Comparison of ENCODE assay signal across 7 cellular contexts in genomic region chr15:90703455-90703854, GRCh38.
"Had no signal": no experiment of that assay in that cellular context is flagged by ENCODE, and none has a peak within 500 bp of the region (broad histone marks: within the 10 kb centered on the region; RNA-seq: fewer than 3 reads in every experiment).

No MANE protein-coding gene starts in this region.

- H3K27ac Mint-ChIP-seq: IgD-negative memory B cell had no signal

- H3K4me1 Mint-ChIP-seq: IgD-negative memory B cell had no signal

- H3K4me2 ChIP-seq: KMS-11 had no signal

- FAIRE-seq: HTR-8/SVneo had no signal

- H3K9ac ChIP-seq: KMS-11 had no signal

- DNase-seq: IMR-90, KBM-7, KG1 had no signal

- H3K4me3 Mint-ChIP-seq: IgD-negative memory B cell had no signal

- H3K27me3 Mint-ChIP-seq: IgD-negative memory B cell had no signal

- H3K27ac ChIP-seq: HL-60, KMS-11 had no signal
